Comparison of ENCODE assay signal across 15 cellular contexts in the genomic region with DNA sequence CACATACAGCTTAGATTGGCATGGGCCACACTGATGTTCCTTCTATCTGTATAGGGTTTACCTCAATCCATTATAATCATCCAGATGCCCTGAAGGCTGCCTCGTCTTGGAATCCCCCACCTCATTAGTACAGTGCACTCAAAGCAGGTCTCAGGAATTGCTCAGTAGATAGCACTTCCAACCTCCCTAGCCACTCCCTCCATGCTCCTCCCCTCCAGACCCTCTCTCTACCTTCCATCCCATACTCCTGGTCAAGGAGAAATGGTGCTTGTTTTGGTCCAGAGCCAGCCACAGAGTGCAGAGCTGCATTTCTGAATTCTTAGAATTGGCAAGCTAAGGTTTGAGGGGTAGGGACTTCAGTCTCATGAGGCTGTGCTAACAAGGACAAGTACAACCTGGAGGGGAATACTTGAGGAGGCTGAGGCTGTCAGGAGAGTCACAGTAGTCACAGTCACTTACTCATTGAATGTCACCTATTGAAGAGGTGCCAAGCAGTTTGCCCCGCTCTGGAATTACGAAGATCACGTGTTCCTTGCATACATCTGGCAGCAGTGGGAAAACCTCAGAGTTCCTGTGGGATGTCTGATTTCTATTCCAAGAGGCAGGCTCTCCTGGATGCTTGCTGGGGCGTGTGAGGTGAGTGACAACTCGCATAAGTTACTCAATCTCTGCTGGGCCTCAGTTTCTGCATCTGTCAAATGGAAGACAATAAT.
DNase-seq lines count a peak whose midpoint lies in the region; ATAC-seq, FAIRE-seq and TF ChIP-seq lines count a peak whose summit lies in the region.
"Had no signal": no experiment of that assay in that cellular context is flagged by ENCODE, and none has a peak within 500 bp of the region (broad histone marks: within the 10 kb centered on the region; RNA-seq: fewer than 3 reads in every experiment).

No MANE protein-coding gene starts in this region.

- H3K27me3 ChIP-seq in astrocyte (ENCODE audit: insufficient read depth, low read length) (no peaks in the 10 kb centered on the region), keratinocyte (ENCODE audit: control insufficient read depth, extremely low read depth, insufficient read depth, low read length) (no peaks in the 10 kb centered on the region)
- H3K27me3 ChIP-seq: neutrophil had no signal

- no peak for TF ChIP-seq CTCF in HFF-Myc (IDR thresholded peaks at IDR 0.05; ENCODE audit: low read depth, low read length, missing control alignments)
- TF ChIP-seq CTCF in astrocyte (IDR thresholded peaks at IDR 0.05; ENCODE audit: insufficient read depth, low read depth, low read length) = no peak
- no peak for TF ChIP-seq CTCF in keratinocyte (optimal IDR thresholded peaks at IDR 0.05 in 1 of 3, IDR thresholded peaks at IDR 0.05 in 1 of 3, conservative IDR thresholded peaks at IDR 0.05 in 1 of 3; ENCODE audit: extremely low read depth in 1 of 3, insufficient read depth in 2 of 3, low read length in 3 of 3)

- H3K36me3 ChIP-seq in astrocyte (ENCODE audit: insufficient read depth, low read length) (peaks cover 8% of the 10 kb centered on the region), keratinocyte (ENCODE audit: control insufficient read depth in 2 of 2, extremely low read depth in 1 of 2, insufficient read depth in 2 of 2, low read length in 2 of 2) (peaks cover 2 to 4% of the 10 kb centered on the region in 2 experiments)

- H3K4me2 ChIP-seq in astrocyte (ENCODE audit: low read length) (no peak overlapping the region), keratinocyte (ENCODE audit: control insufficient read depth, extremely low read depth, insufficient read depth, low read depth, low read length) (peak overlapping the region; percentile 41)

- ATAC-seq in HG02610 (IDR thresholded peaks at IDR 0.05; ENCODE audit: unreplicated experiment) (no peak), HG02970 (IDR thresholded peaks at IDR 0.05; ENCODE audit: low FRiP score, unreplicated experiment) (no peak), HG03521 (IDR thresholded peaks at IDR 0.05; ENCODE audit: unreplicated experiment) (no peak)
- ATAC-seq: activated T-cell treated with anti-CD3 and anti-CD28 coated beads, Interleukin-2, amount 50 U/mL, for 72 hours had no signal

- peaks cover 37% of the 10 kb centered on the region for H3K4me1 Mint-ChIP-seq in astrocyte (ENCODE audit: low read depth, unreplicated experiment)
- H3K4me1 Mint-ChIP-seq: B cell, brain had no signal

- H3K9me3 Mint-ChIP-seq in astrocyte (ENCODE audit: unreplicated experiment) = peaks cover 3% of the 10 kb centered on the region
- H3K9me3 Mint-ChIP-seq: activated T-cell treated with anti-CD3 and anti-CD28 coated beads, Interleukin-2, amount 50 U/mL, for 72 hours had no signal

- H3K27ac ChIP-seq in astrocyte (ENCODE audit: low read depth, low read length) (peak overlapping the region; percentile 26), keratinocyte (ENCODE audit: control insufficient read depth, insufficient read depth, low read length) (peak overlapping the region; percentile 84)
- H3K27ac ChIP-seq: neutrophil had no signal

- dilution Hi-C loops in keratinocyte (cut with MboI; ENCODE audit: extremely low pct_ligation_motif_present, low sequenced_read_pairs) = no loop called here

- H3K4me3 Mint-ChIP-seq in astrocyte (ENCODE audit: unreplicated experiment) = no peak overlapping the region
- H3K4me3 Mint-ChIP-seq: activated T-cell treated with anti-CD3 and anti-CD28 coated beads, Interleukin-2, amount 50 U/mL, for 72 hours; B cell; brain had no signal

- H3K27me3 Mint-ChIP-seq in astrocyte (ENCODE audit: low read depth, unreplicated experiment) = no peaks in the 10 kb centered on the region
- H3K27me3 Mint-ChIP-seq: B cell, brain had no signal

- H3K9me1 ChIP-seq in keratinocyte (ENCODE audit: control insufficient read depth, extremely low read depth, insufficient read depth, low read length) = no peaks in the 10 kb centered on the region

- no peak for FAIRE-seq in astrocyte (lab: Jason Lieb, UNC)
- peak; percentile 98 for FAIRE-seq in keratinocyte (lab: Jason Lieb, UNC)

- peak overlapping the region; percentile 96 for H3K27ac Mint-ChIP-seq in astrocyte (ENCODE audit: unreplicated experiment)
- H3K27ac Mint-ChIP-seq: B cell, brain had no signal

- H3K9ac ChIP-seq in astrocyte (ENCODE audit: low read length) (no peak overlapping the region), keratinocyte (ENCODE audit: control insufficient read depth, extremely low read depth, insufficient read depth, low read length) (peak overlapping the region; percentile 28)

- H3K9me3 ChIP-seq in astrocyte (ENCODE audit: insufficient read depth, low read depth, low read length) (no peaks in the 10 kb centered on the region), keratinocyte (ENCODE audit: control insufficient read depth, low read depth, low read length) (no peaks in the 10 kb centered on the region)
- H3K9me3 ChIP-seq: neutrophil had no signal

- peaks cover 10% of the 10 kb centered on the region for H4K20me1 ChIP-seq in astrocyte (ENCODE audit: insufficient read depth, low read length)
- H4K20me1 ChIP-seq in keratinocyte (ENCODE audit: control insufficient read depth, extremely low read depth, insufficient read depth, low read length) = peaks cover 7% of the 10 kb centered on the region

- H2AFZ ChIP-seq in astrocyte (ENCODE audit: low read depth, low read length) (no peak overlapping the region), keratinocyte (ENCODE audit: control insufficient read depth, low read length) (no peak overlapping the region)

- DNase-seq in AG08396 (ENCODE audit: low spot score) = peak; percentile 73
- peak; percentile 24 for DNase-seq in HFF-Myc (ENCODE audit: extremely low read depth, low read depth)
- peak; percentile 66 for DNase-seq in astrocyte (ENCODE audit: low read depth)
- DNase-seq in keratinocyte (ENCODE audit: low read depth, low spot score) = peak; percentile 96
- DNase-seq in DMS153 (lab: John Stamatoyannopoulos, UW) = no peak
- DNase-seq: activated T-cell treated with anti-CD3 and anti-CD28 coated beads, Interleukin-2, amount 50 U/mL, for 72 hours; NCI-H1092 treated with DMSO at 0.1 percent for 48 hours; NCI-H345; T-helper 2 cell had no signal

- peaks cover 13% of the 10 kb centered on the region for H3K79me2 ChIP-seq in astrocyte (ENCODE audit: insufficient read depth, low read length)
- H3K79me2 ChIP-seq in keratinocyte (ENCODE audit: control insufficient read depth, insufficient read depth, low read length) = peaks cover 6% of the 10 kb centered on the region

- no peak overlapping the region for H3K4me3 ChIP-seq in HFF-Myc (replicated peaks; ENCODE audit: low read depth, low read length)
- no peak overlapping the region for H3K4me3 ChIP-seq in astrocyte (ENCODE audit: insufficient read depth, low read depth, low read length)
- no peak overlapping the region for H3K4me3 ChIP-seq in keratinocyte (ENCODE audit: control insufficient read depth in 2 of 3, extremely low read depth in 1 of 3, insufficient read depth in 2 of 3, low read depth in 1 of 3, low read length in 3 of 3)

- peaks cover 32% of the 10 kb centered on the region for H3K36me3 Mint-ChIP-seq in astrocyte (ENCODE audit: low read depth, unreplicated experiment)

- H3K4me1 ChIP-seq in astrocyte (ENCODE audit: insufficient read depth, low read length) (no peaks in the 10 kb centered on the region), keratinocyte (ENCODE audit: control insufficient read depth, extremely low read depth, insufficient read depth, low read length) (peaks cover 51% of the 10 kb centered on the region)
